Comparison of ENCODE assay signal across 1 cellular context in genomic region chr12:98572010-98572409, GRCh38.
TF ChIP-seq lines count a peak whose summit lies in the region.

No MANE protein-coding gene starts in this region.

TF ChIP-seq in A549, 52 proteins besides CTCF, POLR2A, EP300 and RAD21:
- TF ChIP-seq EHF (CRISPR knock-in tag; IDR thresholded peaks at IDR 0.05) (no peak), HES2 (IDR thresholded peaks at IDR 0.05) (no peak), ELK1 (IDR thresholded peaks at IDR 0.05; ENCODE audit: low read depth, low read length) (no peak), ZSCAN20 (CRISPR knock-in tag; IDR thresholded peaks at IDR 0.05) (no peak), CHD2 (IDR thresholded peaks at IDR 0.05; ENCODE audit: low read length, partially characterized antibody) (no peak), FOSL2 (IDR thresholded peaks at IDR 0.05) (no peak), FOSL2 (CRISPR knock-in tag; IDR thresholded peaks at IDR 0.05) (no peak), REST (IDR thresholded peaks at IDR 0.05) (no peak), GATA3 (IDR thresholded peaks at IDR 0.05; ENCODE audit: borderline replicate concordance) (no peak), BCL3 (IDR thresholded peaks at IDR 0.05) (no peak)
